8 cellular contexts compared by ENCODE assay signal in the genomic region with DNA sequence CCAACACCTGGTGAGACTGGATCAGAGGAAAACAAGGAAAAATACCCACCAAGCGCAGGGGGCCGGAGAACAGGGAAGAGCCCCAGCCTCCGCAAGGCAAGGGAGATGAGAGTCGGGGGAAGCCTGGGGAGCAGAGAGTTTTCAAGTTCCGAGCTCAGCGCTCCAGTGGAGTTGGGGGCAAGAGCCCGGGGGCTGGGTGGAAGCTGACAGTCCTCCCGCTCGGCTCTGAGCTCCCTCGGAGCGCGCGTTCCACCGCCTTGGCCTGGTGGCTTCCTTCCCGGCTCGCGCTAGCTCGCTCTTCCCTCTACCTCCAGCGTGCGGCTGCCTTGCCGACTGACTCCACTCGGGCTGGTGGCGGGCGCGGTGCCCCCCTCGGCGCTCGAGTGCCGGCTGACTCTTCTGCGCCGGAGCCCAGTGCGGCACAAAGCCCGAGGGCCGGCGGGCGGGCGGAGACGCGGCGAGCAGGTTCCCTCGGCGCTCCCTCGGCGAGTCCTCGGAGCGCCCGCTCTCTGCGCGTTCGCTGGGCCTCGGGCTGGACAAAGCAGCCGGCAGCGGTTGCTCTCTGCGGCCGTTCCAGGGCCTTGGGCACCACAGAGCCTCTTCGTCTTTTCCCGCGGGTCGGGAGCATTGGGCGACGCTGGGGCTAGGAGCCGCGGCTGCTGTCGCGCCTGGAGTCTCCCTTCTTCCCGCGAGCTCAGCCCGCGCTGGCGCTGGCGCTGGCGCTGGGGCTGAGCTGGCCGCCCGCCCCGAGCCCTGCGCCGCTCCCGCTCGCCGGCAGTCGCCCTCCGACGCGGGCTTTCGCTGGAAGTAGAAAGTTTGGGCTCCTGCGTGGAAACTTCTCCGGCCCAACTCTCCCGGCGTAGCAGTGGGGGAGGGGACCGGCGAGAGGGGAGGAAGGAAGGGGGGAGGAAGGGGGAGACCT. TPM values are rescaled to one million over a fixed set of nuclear protein-coding genes. Genes with fewer than 3 reads are reported as not detected.
DNase-seq lines count a peak whose midpoint lies in the region; ATAC-seq, FAIRE-seq and TF ChIP-seq lines count a peak whose summit lies in the region.

No MANE protein-coding gene starts in this region.

- H3K27ac ChIP-seq in mammary epithelial cell (ENCODE audit: insufficient read depth, low read depth, low read length) (no peak overlapping the region), HepG2 (ENCODE audit: extremely low read length, insufficient read depth, low read length) (no peak overlapping the region), transverse colon (no peak overlapping the region)

- H3K4me3 ChIP-seq in mammary epithelial cell (replicated peaks in 1 of 3; ENCODE audit: insufficient read depth in 1 of 3, low read depth in 2 of 3, low read length in 3 of 3) (peak overlapping the region; percentile 16 to 49 (median 43)), HepG2 (replicated peaks in 1 of 3; ENCODE audit: insufficient read depth in 1 of 3, low read depth in 2 of 3, low read length in 3 of 3) (peak overlapping the region; percentile 47 to 61 (median 54); a peak in 4 of 6 replicates), transverse colon (peak overlapping the region; percentile 7 to 57 (median 19))

- DNase-seq in NCI-H1436 (lab: John Stamatoyannopoulos, UW) (peak; percentile 12), NCI-H1436 treated with DMSO at 0.1 percent for 48 hours (lab: John Stamatoyannopoulos, UW) (no peak), NCI-H2171 (lab: John Stamatoyannopoulos, UW) (peak; percentile 70), mammary epithelial cell (peak; percentile 63), HepG2 (ENCODE audit: low spot score) (no peak), transverse colon (no peak), NCI-H128 (lab: John Stamatoyannopoulos, UW; ENCODE audit: unreplicated experiment) (no peak), MV-4-11 (lab: John Stamatoyannopoulos, UW) (no peak)

- intact Hi-C loops in mammary epithelial cell (cut with micrococcal nuclease) (no loop called here), HepG2 (cut with micrococcal nuclease; ENCODE audit: unreplicated experiment) (loop anchor here (5.0 to 10.0 kb wide), 2 partner anchors 62 to 305 kb away; a partner anchor contains a TSS), transverse colon (cut with DNase I; ENCODE audit: low total_unique reads) (no loop called here)

- H4K20me1 ChIP-seq in mammary epithelial cell (ENCODE audit: insufficient read depth, low read length) (no peaks in the 10 kb centered on the region), HepG2 (ENCODE audit: insufficient read depth, low read length) (peaks cover 6% of the 10 kb centered on the region; the same call in 1 of the 2 replicates)

- H3K4me2 ChIP-seq in mammary epithelial cell (ENCODE audit: insufficient read depth, low read depth, low read length) = peak overlapping the region; percentile 98
- H3K4me2 ChIP-seq in HepG2 (ENCODE audit: low read depth, low read length) = peak overlapping the region; percentile 89

- BruUV-seq in mammary epithelial cell (replicated peaks; lab: Mats Ljungman, UMichigan) = no TSS peak
- no TSS peak for BruUV-seq in HepG2 (replicated peaks; lab: Mats Ljungman, UMichigan)

- no peaks in the 10 kb centered on the region for H3K36me3 ChIP-seq in mammary epithelial cell (ENCODE audit: insufficient read depth, low read length)
- no peaks in the 10 kb centered on the region for H3K36me3 ChIP-seq in HepG2 (replicated peaks in 1 of 2; ENCODE audit: control insufficient read depth in 1 of 2, insufficient read depth in 2 of 2, low read length in 2 of 2)
- no peaks in the 10 kb centered on the region for H3K36me3 ChIP-seq in transverse colon

- no peak for FAIRE-seq in HepG2 (lab: Jason Lieb, UNC)

- no peak for TF ChIP-seq CTCF in mammary epithelial cell (conservative IDR thresholded peaks at IDR 0.05 in 1 of 2, IDR thresholded peaks at IDR 0.05 in 1 of 2; ENCODE audit: extremely low read depth in 1 of 2, insufficient read depth in 1 of 2, low read depth in 1 of 2, low read length in 2 of 2)
- TF ChIP-seq CTCF in HepG2 (CRISPR knock-in tag; IDR thresholded peaks at IDR 0.05) = no peak
- no peak for TF ChIP-seq CTCF in transverse colon (IDR thresholded peaks at IDR 0.05)

- peaks cover 26% of the 10 kb centered on the region for H3K4me1 ChIP-seq in mammary epithelial cell (ENCODE audit: insufficient read depth, low read length)
- peaks cover 51% of the 10 kb centered on the region for H3K4me1 ChIP-seq in HepG2 (ENCODE audit: insufficient read depth, low read length)
- H3K4me1 ChIP-seq in transverse colon = peaks cover 17 to 66% (median 50%) of the 10 kb centered on the region in 4 donors

- H3K79me2 ChIP-seq in mammary epithelial cell (ENCODE audit: insufficient read depth, low read length) = no peaks in the 10 kb centered on the region
- no peaks in the 10 kb centered on the region for H3K79me2 ChIP-seq in HepG2 (ENCODE audit: insufficient read depth, low read length)

- H2AFZ ChIP-seq in mammary epithelial cell (ENCODE audit: low read depth, low read length) (peak overlapping the region; percentile 87), HepG2 (ENCODE audit: low read length) (no peak overlapping the region)

- no peak for TF ChIP-seq RAD21 in HepG2 (CRISPR knock-in tag; IDR thresholded peaks at IDR 0.05)

- dilution Hi-C loops in mammary epithelial cell (cut with HindIII; ENCODE audit: low sequenced_read_pairs) = no loop called here

- CTCF ChIA-PET in mammary epithelial cell (lab: Charles Lee; ENCODE audit: low non-redundant PET) = no interaction called here
- CTCF ChIA-PET in HepG2 (lab: Yijun Ruan, JAX; ENCODE audit: low intra/inter-chr PET ratio, low total read pairs) = no interaction called here

- in situ Hi-C loops in mammary epithelial cell (cut with MboI; ENCODE audit: low sequenced_read_pairs in 2 of 2) (no loop called here), HepG2 (cut with HindIII; ENCODE audit: extremely low pct_ligation_motif_present, low pct_unique_long_range_greater_than_20kb) (no loop called here), transverse colon (cut with MboI; ENCODE audit: low pct_ligation_motif_present in 1 of 4, low pct_unique_long_range_greater_than_20kb in 1 of 4, low sequenced_read_pairs in 3 of 4) (no loop called here)

- no peak overlapping the region for H3K9ac ChIP-seq in mammary epithelial cell (ENCODE audit: insufficient read depth, low read length)
- no peak overlapping the region for H3K9ac ChIP-seq in HepG2 (ENCODE audit: insufficient read depth, low read depth, low read length)

- TF ChIP-seq POLR2A in HepG2 (IDR thresholded peaks at IDR 0.05; ENCODE audit: insufficient read depth in 1 of 2, low read depth in 2 of 2, low read length in 2 of 2) (no peak), transverse colon (IDR thresholded peaks at IDR 0.05) (no peak)

- ATAC-seq in HepG2 = peak; percentile 63

- POLR2A ChIA-PET in HepG2 (lab: Yijun Ruan, JAX) = no interaction called here

- 7% methylated on average over 24 of the region's 91 CpGs for WGBS in mammary epithelial cell (ENCODE audit: low coverage, missing lambda C conversion rate)
- 9% methylated on average over 13 of the region's 91 CpGs for WGBS in HepG2 (ENCODE audit: low lambda C conversion rate)
- WGBS in transverse colon (ENCODE audit: low coverage in 1 of 2), 2 donors = 8 to 44% methylated on average over 3 to 73 of the region's 91 CpGs

- H3K27me3 ChIP-seq in mammary epithelial cell (ENCODE audit: insufficient read depth, low read length) (peaks cover 83% of the 10 kb centered on the region), HepG2 (ENCODE audit: control insufficient read depth in 1 of 2, insufficient read depth in 2 of 2, low read length in 2 of 2) (peaks cover 26 to 79% of the 10 kb centered on the region in 2 experiments; a peak in 4 of 5 replicates), transverse colon (peaks cover 100% of the 10 kb centered on the region)

- H3K9me3 ChIP-seq in mammary epithelial cell (replicated peaks; ENCODE audit: insufficient read depth, low read length) (no peaks in the 10 kb centered on the region), HepG2 (ENCODE audit: low read length) (no peaks in the 10 kb centered on the region), transverse colon (no peaks in the 10 kb centered on the region)

- TF ChIP-seq EP300 in HepG2 (IDR thresholded peaks at IDR 0.05; ENCODE audit: low read depth in 2 of 2, low read length in 2 of 2) (no peak), HepG2 (CRISPR knock-in tag; IDR thresholded peaks at IDR 0.05; ENCODE audit: borderline replicate concordance) (no peak), transverse colon (IDR thresholded peaks at IDR 0.05; ENCODE audit: low read depth) (no peak)

TF ChIP-seq in HepG2, 621 proteins besides CTCF, POLR2A, EP300 and RAD21 (continues in another document):
- TF ChIP-seq SAP130 (CRISPR knock-in tag; IDR thresholded peaks at IDR 0.05; ENCODE audit: low read depth) (no peak), ZNF768 (CRISPR knock-in tag; IDR thresholded peaks at IDR 0.05) (peak; percentile 23; the same call in 1 of the 2 replicates)

RNA-seq across cellular contexts. Expression of a gene that starts 1.0 kb away (rescaled TPM):
- total RNA-seq in mammary epithelial cell = 1 to 10 TPM in 1 of 2 donors, under 1 TPM in 1; 0.40 to 1.0 TPM
- not detected for polyA plus RNA-seq in mammary epithelial cell
- not detected for polyA minus RNA-seq in mammary epithelial cell
- 0.15 TPM in 1 of 2 replicates, not detected in the other for total RNA-seq in HepG2 (2016; rRNA removed; fragmentation: Illumina TruSeq; extraction: Trizol)
- 0.20 TPM in 1 of 2 replicates, not detected in the other for total RNA-seq in HepG2 (2016; cell fraction: cytosol; rRNA removed; fragmentation: Illumina TruSeq; extraction: Trizol; ENCODE audit: low read depth)
- total RNA-seq in HepG2 (2016; cell fraction: insoluble cytoplasmic fraction; rRNA removed; fragmentation: Illumina TruSeq; extraction: Trizol) = 0.15 TPM in 1 of 2 replicates, not detected in the other
- 0.19 and 0.21 TPM in 2 replicates for total RNA-seq in HepG2 (2016; cell fraction: membrane; rRNA removed; fragmentation: Illumina TruSeq; extraction: Trizol)
- total RNA-seq in HepG2 (2016; cell fraction: nucleus; rRNA removed; fragmentation: Illumina TruSeq; extraction: Trizol) = 0.28 TPM in 1 of 2 replicates, not detected in the other
- 0.67 and 1.1 TPM in 2 replicates for polyA plus RNA-seq in HepG2 (2011; rRNA removed)
- polyA plus RNA-seq in HepG2 (2011; cell fraction: cytosol; rRNA removed) = 0.79 and 0.93 TPM in 2 replicates
- polyA plus RNA-seq in HepG2 (2011; cell fraction: nucleus; rRNA removed) = 2.4 and 2.6 TPM in 2 replicates
- 0.09 and 0.31 TPM in 2 replicates for polyA plus RNA-seq in HepG2 (2012)
- 0.29 TPM in 1 of 2 replicates, not detected in the other for polyA plus RNA-seq in HepG2 (2016; cell fraction: cytosol; fragmentation: Illumina TruSeq; extraction: Trizol; ENCODE audit: low read depth)
- polyA plus RNA-seq in HepG2 (2016; cell fraction: insoluble cytoplasmic fraction; fragmentation: Illumina TruSeq; extraction: Trizol; ENCODE audit: low read depth) = 0.34 TPM in 1 of 2 replicates, not detected in the other
- polyA plus RNA-seq in HepG2 (2016; cell fraction: membrane; fragmentation: Illumina TruSeq; extraction: Trizol; ENCODE audit: low read depth) = 0.21 TPM in 1 of 2 replicates, not detected in the other
- polyA plus RNA-seq in HepG2 (2016; cell fraction: nucleus; fragmentation: Illumina TruSeq; extraction: Trizol; ENCODE audit: insufficient read depth, low read depth) = 0.31 and 0.36 TPM in 2 replicates
- 2.3 and 18.4 TPM in 2 replicates for polyA minus RNA-seq in HepG2 (2011; rRNA and poly(A)+ RNA removed; ENCODE audit: low replicate concordance)
- 0.69 TPM in 1 of 2 replicates, not detected in the other for polyA minus RNA-seq in HepG2 (2011; cell fraction: cytosol; rRNA and poly(A)+ RNA removed)
- 1.5 and 2.3 TPM in 2 replicates for polyA minus RNA-seq in HepG2 (2011; cell fraction: nucleus; rRNA and poly(A)+ RNA removed)
- total RNA-seq in transverse colon = under 1 TPM in 3 of 4 donors, not detected in 1; 0.40 to 0.79 (median 0.55) TPM

Comparison
In these comparisons a context has a peak if more than half of its experiments do, and no peak if none do; other contexts are left out.
1. DNase-seq: peak in NCI-H1436 (single experiment), NCI-H2171 (single experiment) and mammary epithelial cell (single experiment); none in NCI-H1436 treated with DMSO at 0.1 percent for 48 hours (single experiment), HepG2 (single experiment), transverse colon (single experiment), NCI-H128 (single experiment) and MV-4-11 (single experiment).
2. Peak in every context shown above with its lines, with median percentiles within 50 percentile points of each other: H3K4me3 ChIP-seq.